Comparison of ENCODE assay signal across 19 cellular contexts in genomic region chr1:194975913-194976312, GRCh38.
DNase-seq lines count a peak whose midpoint lies in the region; ATAC-seq, FAIRE-seq and TF ChIP-seq lines count a peak whose summit lies in the region.
"Had no signal": no experiment of that assay in that cellular context is flagged by ENCODE, and none has a peak within 500 bp of the region (broad histone marks: within the 10 kb centered on the region; RNA-seq: fewer than 3 reads in every experiment).

No MANE protein-coding gene starts in this region.

- H3K4me3 ChIP-seq in K562: no peak overlapping the region
- H3K4me3 ChIP-seq in Peyer's patch: no peak overlapping the region
- H3K4me3 ChIP-seq: BLaER1, PC-9, prostate gland had no signal

- H3K27me3 ChIP-seq in K562 (ENCODE audit: control insufficient read depth in 2 of 2, insufficient read depth in 2 of 2, low read length in 2 of 2): no peaks in the 10 kb centered on the region
- H3K27me3 ChIP-seq in Peyer's patch: no peaks in the 10 kb centered on the region
- H3K27me3 ChIP-seq: BLaER1 had no signal

- WGBS in K562 (ENCODE audit: insufficient coverage, low coverage, missing lambda C conversion rate): 0% methylated on average over 1 of the region's 1 CpG

- in situ Hi-C loops in K562 (cut with MboI): no loop called here

- no peak for TF ChIP-seq POLR2A in K562 (conservative IDR thresholded peaks at IDR 0.05)
- no peak for TF ChIP-seq POLR2A in Peyer's patch (IDR thresholded peaks at IDR 0.05)

- H3K79me2 ChIP-seq in K562 (ENCODE audit: control insufficient read depth, insufficient read depth, low read length): no peaks in the 10 kb centered on the region

- H3K4me2 ChIP-seq in K562 (ENCODE audit: insufficient read depth, low read length): no peak overlapping the region
- H3K4me2 ChIP-seq: BLaER1, PC-9 had no signal

- POLR2A ChIA-PET in K562 (lab: Yijun Ruan, JAX) (no interaction called here), RWPE1 (lab: Yijun Ruan, JAX; ENCODE audit: low non-redundant PET) (no interaction called here)

- CTCF ChIA-PET in K562 (lab: Yijun Ruan, JAX; ENCODE audit: low intra/inter-chr PET ratio) (no interaction called here), RWPE1 (lab: Yijun Ruan, JAX) (interaction anchor here (0.6 kb wide), 2 partner anchors 146 to 1834 kb away, joined by 4 to 9 read pairs; no protein-coding TSS in a partner anchor)

- TF ChIP-seq EP300 in K562 (IDR thresholded peaks at IDR 0.05; ENCODE audit: low read length): no peak

- no peak for ATAC-seq in K562
- ATAC-seq: natural killer cell treated with Interleukin-12 subunit alpha and Interleukin-12 subunit beta and Interleukin-15 and Interleukin-18, amount 100 ng/mL, for 72 hours had no signal

- H4K20me1 ChIP-seq in K562 (replicated peaks; ENCODE audit: control insufficient read depth, insufficient read depth, low read length): no peaks in the 10 kb centered on the region
- H4K20me1 ChIP-seq: BLaER1 had no signal

- DNase-seq in ELR (ENCODE audit: low read depth) (peak; percentile 90), LoVo (ENCODE audit: low spot score) (peak; percentile 52), K562 (ENCODE audit: extremely low read depth in 1 of 4, low spot score in 3 of 4) (peak in 1 of 4 experiments; percentile 15), renal cortical epithelial cell (ENCODE audit: low read depth) (peak; percentile 2), Peyer's patch (no peak), ecto neural progenitor cell (ENCODE audit: low spot score) (no peak), RWPE1 (ENCODE audit: low spot score) (no peak)
- DNase-seq: activated CD4-positive, alpha-beta memory T cell treated with anti-CD3 and anti-CD28 coated beads, Interleukin-2, amount 10 ng/mL, durations not matched to agents 7 days and 5 days; activated T-cell treated with anti-CD3 and anti-CD28 coated beads, Interleukin-2, amount 50 U/mL, for 48 hours; DMS79; hippocampal formation; mesendoderm; NCI-H187 treated with DMSO at 0.1 percent for 48 hours; NCI-H510A treated with DMSO at 0.1 percent for 48 hours had no signal

- H3K36me3 ChIP-seq in K562 (ENCODE audit: control insufficient read depth, insufficient read depth, low read length): no peaks in the 10 kb centered on the region
- H3K36me3 ChIP-seq in Peyer's patch: no peaks in the 10 kb centered on the region
- H3K36me3 ChIP-seq: BLaER1, prostate gland had no signal

- no peaks in the 10 kb centered on the region for H3K4me1 ChIP-seq in K562 (replicated peaks in 1 of 2; ENCODE audit: control insufficient read depth in 2 of 2, insufficient read depth in 2 of 2, low read length in 2 of 2)
- H3K4me1 ChIP-seq in Peyer's patch: no peaks in the 10 kb centered on the region
- H3K4me1 ChIP-seq: BLaER1, prostate gland had no signal

- H3K9me1 ChIP-seq in K562 (ENCODE audit: control insufficient read depth, insufficient read depth, low read length): no peaks in the 10 kb centered on the region

- H3K27ac ChIP-seq in K562 (ENCODE audit: extremely low read depth, low read depth, low read length) (no peak overlapping the region; the same call in 2 of the 3 replicates), Peyer's patch (no peak overlapping the region), RWPE1 (no peak overlapping the region)
- H3K27ac ChIP-seq: BLaER1, PC-9, prostate gland had no signal

- intact Hi-C loops in K562 (cut with micrococcal nuclease): no loop called here

- H2AFZ ChIP-seq in K562 (ENCODE audit: low read depth, low read length): no peak overlapping the region
- H2AFZ ChIP-seq: PC-9 had no signal

- BruUV-seq in K562 (replicated peaks; lab: Mats Ljungman, UMichigan): no TSS peak

- no peak overlapping the region for H3K9ac ChIP-seq in K562 (ENCODE audit: insufficient read depth in 1 of 2, low read depth in 2 of 2, low read length in 2 of 2)
- H3K9ac ChIP-seq: BLaER1 had no signal

- H3K9me3 ChIP-seq in K562 (replicated peaks; ENCODE audit: control insufficient read depth, insufficient read depth, low read depth, low read length): no peaks in the 10 kb centered on the region
- no peaks in the 10 kb centered on the region for H3K9me3 ChIP-seq in Peyer's patch
- H3K9me3 ChIP-seq: BLaER1, prostate gland had no signal

- no peak for FAIRE-seq in K562 (lab: Jason Lieb, UNC)
- FAIRE-seq: GM19239 had no signal

- no peak for TF ChIP-seq RAD21 in K562 (CRISPR knock-in tag; conservative IDR thresholded peaks at IDR 0.05 in 1 of 2, IDR thresholded peaks at IDR 0.05 in 1 of 2)

- TF ChIP-seq CTCF in K562 (IDR thresholded peaks at IDR 0.05 in 2 of 3, conservative IDR thresholded peaks at IDR 0.05 in 1 of 3; ENCODE audit: insufficient read depth in 2 of 3, low read depth in 1 of 3, low read length in 3 of 3) (no peak), Peyer's patch (IDR thresholded peaks at IDR 0.05) (no peak), RWPE1 (conservative IDR thresholded peaks at IDR 0.05; ENCODE audit: low read depth) (no peak)

TF ChIP-seq in K562, 482 proteins besides CTCF, POLR2A, EP300 and RAD21:
- TF ChIP-seq ZNF316 (IDR thresholded peaks at IDR 0.05) (peak; percentile 42; the same call in 1 of the 2 replicates), POLR2AphosphoS2 (IDR thresholded peaks at IDR 0.05; ENCODE audit: low read length) (no peak), CREB3L1 (IDR thresholded peaks at IDR 0.05; ENCODE audit: borderline replicate concordance, low read depth) (no peak), CTBP1 (IDR thresholded peaks at IDR 0.05; ENCODE audit: borderline replicate concordance) (no peak), ZBTB43 (CRISPR knock-in tag; IDR thresholded peaks at IDR 0.05) (no peak), FOSL1 (tag; conservative IDR thresholded peaks at IDR 0.05) (peak; percentile 62), ATF3 (IDR thresholded peaks at IDR 0.05) (peak; percentile 41), ATF3 (CRISPR knock-in tag; conservative IDR thresholded peaks at IDR 0.05) (no peak), NFIC (IDR thresholded peaks at IDR 0.05) (peak; percentile 20; the same call in 1 of the 2 replicates), MAFG (tag; conservative IDR thresholded peaks at IDR 0.05) (peak; percentile 48; the same call in 1 of the 2 replicates), ZNF77 (CRISPR knock-in tag; IDR thresholded peaks at IDR 0.05) (no peak), SNIP1 (IDR thresholded peaks at IDR 0.05; ENCODE audit: low read depth) (no peak), C11orf30 (IDR thresholded peaks at IDR 0.05; ENCODE audit: low read depth) (0 out of 2 replicates have a peak, but pooled peaks have one; percentile 18), BACH1 (tag; IDR thresholded peaks at IDR 0.05) (peak; percentile 24; the same call in 1 of the 2 replicates), PCBP1 (IDR thresholded peaks at IDR 0.05; ENCODE audit: low read depth, low read length, poor library complexity, severe bottlenecking) (no peak)

Comparison
In these comparisons a context has a peak if more than half of its experiments do, and no peak if none do; other contexts are left out.
1. DNase-seq: peak in ELR (single experiment), LoVo (single experiment) and renal cortical epithelial cell (single experiment); none in Peyer's patch (0 of 3), ecto neural progenitor cell (single experiment) and RWPE1 (single experiment).